Comparison of ENCODE assay signal across 8 cellular contexts in genomic region chr1:45009956-45010854, GRCh38. TPM values are rescaled to one million over a fixed set of nuclear protein-coding genes. Genes with fewer than 3 reads are reported as not detected.
DNase-seq lines count a peak whose midpoint lies in the region; ATAC-seq, FAIRE-seq and TF ChIP-seq lines count a peak whose summit lies in the region.

No MANE protein-coding gene starts in this region.

- H3K9ac ChIP-seq in PC-3 (ENCODE audit: low read length) (peak overlapping the region; percentile 73), HepG2 (ENCODE audit: insufficient read depth, low read depth, low read length) (peak overlapping the region; percentile 79), subcutaneous abdominal adipose tissue (ENCODE audit: low read length in 5 of 5) (peak overlapping the region; percentile 82 to 95 (median 86))

- H3K36me3 ChIP-seq in PC-3 (ENCODE audit: low read depth, low read length): peaks cover 14% of the 10 kb centered on the region
- H3K36me3 ChIP-seq in bronchial epithelial cell (ENCODE audit: control insufficient read depth, insufficient read depth, low read length): peaks cover 39% of the 10 kb centered on the region
- peaks cover 15 to 50% of the 10 kb centered on the region in 2 experiments; a peak in 4 of 5 replicates for H3K36me3 ChIP-seq in HepG2 (replicated peaks in 1 of 2; ENCODE audit: control insufficient read depth in 1 of 2, insufficient read depth in 2 of 2, low read length in 2 of 2)
- H3K36me3 ChIP-seq in subcutaneous abdominal adipose tissue (ENCODE audit: control insufficient read depth in 5 of 5, insufficient read depth in 5 of 5, low read length in 5 of 5): peaks cover 0 to 61% (median 53%) of the 10 kb centered on the region in 5 donors

- DNase-seq in stimulated activated CD4-positive, alpha-beta T cell treated with anti-CD3 and anti-CD28 coated beads, Interleukin-15, amount 100 ng/mL, for 24 hours: peak; percentile 57
- no peak for DNase-seq in stimulated activated CD4-positive, alpha-beta T cell treated with anti-CD3 and anti-CD28 coated beads, Interleukin-2, amount 100 ng/mL, for 48 hours
- DNase-seq in PC-3: peak; percentile 43
- DNase-seq in bronchial epithelial cell (ENCODE audit: low read depth): peak; percentile 38
- no peak for DNase-seq in HepG2 (ENCODE audit: low spot score)

- H2AFZ ChIP-seq in PC-3 (ENCODE audit: low read length) (peak overlapping the region; percentile 96), HepG2 (ENCODE audit: low read length) (no peak overlapping the region)

- no peaks in the 10 kb centered on the region for H4K20me1 ChIP-seq in PC-3 (ENCODE audit: low read length)
- no peaks in the 10 kb centered on the region for H4K20me1 ChIP-seq in HepG2 (ENCODE audit: insufficient read depth, low read length)

- H3K4me2 ChIP-seq in PC-3 (ENCODE audit: low read length): peak overlapping the region; percentile 98
- peak overlapping the region; percentile 99 for H3K4me2 ChIP-seq in HepG2 (ENCODE audit: low read depth, low read length)

- ATAC-seq in PC-3 (peak; percentile 23), HepG2 (peak; percentile 19), GM19351 (IDR thresholded peaks at IDR 0.05; ENCODE audit: unreplicated experiment) (no peak), HG03097 (IDR thresholded peaks at IDR 0.05; ENCODE audit: low FRiP score, unreplicated experiment) (no peak)

- no peaks in the 10 kb centered on the region for H3K27me3 ChIP-seq in PC-3 (ENCODE audit: low read length)
- H3K27me3 ChIP-seq in bronchial epithelial cell (ENCODE audit: control insufficient read depth, insufficient read depth, low read length): no peaks in the 10 kb centered on the region
- H3K27me3 ChIP-seq in HepG2 (ENCODE audit: control insufficient read depth in 1 of 2, insufficient read depth in 2 of 2, low read length in 2 of 2): no peaks in the 10 kb centered on the region; a peak in 1 of 5 replicates
- H3K27me3 ChIP-seq in subcutaneous abdominal adipose tissue (ENCODE audit: control insufficient read depth in 5 of 5, insufficient read depth in 4 of 5, low read length in 5 of 5): no peaks in the 10 kb centered on the region

- H3K9me2 ChIP-seq in PC-3 (replicated peaks; ENCODE audit: low read length): no peaks in the 10 kb centered on the region

- H3K9me3 ChIP-seq in PC-3 (ENCODE audit: low read length) (no peaks in the 10 kb centered on the region), HepG2 (ENCODE audit: low read length) (no peaks in the 10 kb centered on the region), subcutaneous abdominal adipose tissue (ENCODE audit: control insufficient read depth in 5 of 5, low read length in 5 of 5) (no peaks in the 10 kb centered on the region)

- peak overlapping the region; percentile 93 for H3K4me3 ChIP-seq in PC-3 (ENCODE audit: low read length)
- peak overlapping the region; percentile 68 for H3K4me3 ChIP-seq in bronchial epithelial cell (ENCODE audit: low read depth, low read length)
- H3K4me3 ChIP-seq in HepG2 (replicated peaks in 1 of 3; ENCODE audit: insufficient read depth in 1 of 3, low read depth in 2 of 3, low read length in 3 of 3): peak overlapping the region; percentile 73 to 95 (median 78)
- peak overlapping the region; percentile 74 to 97 (median 89) for H3K4me3 ChIP-seq in subcutaneous abdominal adipose tissue (ENCODE audit: low read depth in 1 of 5, low read length in 5 of 5)

- TF ChIP-seq RAD21 in HepG2 (CRISPR knock-in tag; IDR thresholded peaks at IDR 0.05): no peak

- H3K27ac ChIP-seq in PC-3 (ENCODE audit: low read length): no peak overlapping the region
- peak overlapping the region; percentile 85 for H3K27ac ChIP-seq in HepG2 (ENCODE audit: extremely low read length, insufficient read depth, low read length)
- peak overlapping the region; percentile 54 for H3K27ac ChIP-seq in subcutaneous abdominal adipose tissue (ENCODE audit: low read depth, low read length)

- H3K4me1 ChIP-seq in PC-3 (ENCODE audit: insufficient read depth, low read length) (peaks cover 22% of the 10 kb centered on the region), HepG2 (ENCODE audit: insufficient read depth, low read length) (peaks cover 32% of the 10 kb centered on the region), subcutaneous abdominal adipose tissue (ENCODE audit: control insufficient read depth in 5 of 5, insufficient read depth in 5 of 5, low read length in 5 of 5) (peaks cover 11 to 59% (median 51%) of the 10 kb centered on the region in 5 donors)

- intact Hi-C loops in PC-3 (cut with micrococcal nuclease): loop anchor here (2.0 to 5.0 kb wide), 3 partner anchors 83 to 401 kb away; no protein-coding TSS in a partner anchor
- intact Hi-C loops in HepG2 (cut with micrococcal nuclease; ENCODE audit: unreplicated experiment): loop anchor here (5.0 kb wide), 2 partner anchors 173 to 222 kb away; no protein-coding TSS in a partner anchor

- H3K79me2 ChIP-seq in PC-3 (ENCODE audit: low read length): peaks cover 27% of the 10 kb centered on the region
- peaks cover 26% of the 10 kb centered on the region for H3K79me2 ChIP-seq in HepG2 (ENCODE audit: insufficient read depth, low read length)

- TF ChIP-seq EP300 in HepG2 (IDR thresholded peaks at IDR 0.05; ENCODE audit: low read depth in 2 of 2, low read length in 2 of 2) (no peak), HepG2 (CRISPR knock-in tag; IDR thresholded peaks at IDR 0.05; ENCODE audit: borderline replicate concordance) (no peak)

- TF ChIP-seq CTCF in PC-3 (conservative IDR thresholded peaks at IDR 0.05; ENCODE audit: low read depth, low read length) (no peak), bronchial epithelial cell (IDR thresholded peaks at IDR 0.05; ENCODE audit: insufficient read depth, low read length, severe bottlenecking) (peak; percentile 2), HepG2 (CRISPR knock-in tag; IDR thresholded peaks at IDR 0.05) (0 out of 2 replicates have a peak, but pooled peaks have one; percentile 7)

- WGBS in HepG2 (ENCODE audit: low lambda C conversion rate): 82% methylated on average over 11 of the region's 41 CpGs

- no peaks in the 10 kb centered on the region for H3F3A ChIP-seq in PC-3 (ENCODE audit: low read length, unreplicated experiment)

- POLR2A ChIA-PET in PC-3 (lab: Charles Lee; ENCODE audit: unreplicated experiment): interaction anchor here (0.6 to 1.1 kb wide), 3 partner anchors 23 to 293 kb away, joined by 3 to 23 read pairs (median 6); no protein-coding TSS in a partner anchor
- POLR2A ChIA-PET in HepG2 (lab: Yijun Ruan, JAX): interaction anchor here (0.6 to 10.4 kb wide), 17 partner anchors 7 to 511 kb away, joined by 3 to 231 read pairs (median 8); partner anchors contain the start of genes BTBD19, DYNLT4, EIF2B3 and MUTYH

- FAIRE-seq in bronchial epithelial cell (lab: Jason Lieb, UNC) (no peak), HepG2 (lab: Jason Lieb, UNC) (no peak)

- CTCF ChIA-PET in PC-3 (lab: Charles Lee) (interaction anchor here (0.5 to 3.2 kb wide), 4 partner anchors 40 to 300 kb away, joined by 3 to 28 read pairs (median 4); no protein-coding TSS in a partner anchor), HepG2 (lab: Yijun Ruan, JAX; ENCODE audit: low intra/inter-chr PET ratio, low total read pairs) (no interaction called here)

- BruUV-seq in PC-3 (replicated peaks; lab: Mats Ljungman, UMichigan) (TSS peak; percentile 44), HepG2 (replicated peaks; lab: Mats Ljungman, UMichigan) (TSS peak; percentile 41)

- no peak for TF ChIP-seq POLR2A in HepG2 (IDR thresholded peaks at IDR 0.05; ENCODE audit: insufficient read depth in 1 of 2, low read depth in 2 of 2, low read length in 2 of 2)

- in situ Hi-C loops in HepG2 (cut with HindIII; ENCODE audit: extremely low pct_ligation_motif_present, low pct_unique_long_range_greater_than_20kb): loop anchor here (5.0 to 25.0 kb wide), 4 partner anchors 173 to 482 kb away; partner anchors contain the start of genes PTCH2 and TESK2

RNA-seq across cellular contexts. Expression of gene HECTD3, which starts 0.9 kb away (rescaled TPM):
- total RNA-seq in PC-3 (2014; rRNA removed) (25.3 and 32.8 TPM in 2 replicates), bronchial epithelial cell (12.1 and 16.8 TPM in 2 replicates), HepG2 (2016; rRNA removed; fragmentation: Illumina TruSeq; extraction: Trizol) (16.2 and 18.6 TPM in 2 replicates)
- total RNA-seq in HepG2 (2016; cell fraction: cytosol; rRNA removed; fragmentation: Illumina TruSeq; extraction: Trizol; ENCODE audit: low read depth): 2.3 and 2.5 TPM in 2 replicates
- 13.8 and 18.5 TPM in 2 replicates for total RNA-seq in HepG2 (2016; cell fraction: insoluble cytoplasmic fraction; rRNA removed; fragmentation: Illumina TruSeq; extraction: Trizol)
- total RNA-seq in HepG2 (2016; cell fraction: membrane; rRNA removed; fragmentation: Illumina TruSeq; extraction: Trizol): 4.6 and 6.4 TPM in 2 replicates
- 14.0 and 15.5 TPM in 2 replicates for total RNA-seq in HepG2 (2016; cell fraction: nucleus; rRNA removed; fragmentation: Illumina TruSeq; extraction: Trizol)
- polyA plus RNA-seq in HepG2 (2011; rRNA removed): 24.5 and 27.1 TPM in 2 replicates
- 19.4 and 21.0 TPM in 2 replicates for polyA plus RNA-seq in HepG2 (2011; cell fraction: cytosol; rRNA removed)
- 86.2 and 90.2 TPM in 2 replicates for polyA plus RNA-seq in HepG2 (2011; cell fraction: nucleus; rRNA removed)
- 11.7 and 15.3 TPM in 2 replicates for polyA plus RNA-seq in HepG2 (2012)
- 1.4 and 1.9 TPM in 2 replicates for polyA plus RNA-seq in HepG2 (2016; cell fraction: cytosol; fragmentation: Illumina TruSeq; extraction: Trizol; ENCODE audit: low read depth)
- polyA plus RNA-seq in HepG2 (2016; cell fraction: insoluble cytoplasmic fraction; fragmentation: Illumina TruSeq; extraction: Trizol; ENCODE audit: low read depth): 17.1 and 21.5 TPM in 2 replicates
- polyA plus RNA-seq in HepG2 (2016; cell fraction: membrane; fragmentation: Illumina TruSeq; extraction: Trizol; ENCODE audit: low read depth): 4.6 and 6.1 TPM in 2 replicates
- 38.8 and 41.9 TPM in 2 replicates for polyA plus RNA-seq in HepG2 (2016; cell fraction: nucleus; fragmentation: Illumina TruSeq; extraction: Trizol; ENCODE audit: insufficient read depth, low read depth)
- polyA minus RNA-seq in HepG2 (2011; rRNA and poly(A)+ RNA removed; ENCODE audit: low replicate concordance): 38.1 and 44.2 TPM in 2 replicates
- 13.9 and 14.3 TPM in 2 replicates for polyA minus RNA-seq in HepG2 (2011; cell fraction: cytosol; rRNA and poly(A)+ RNA removed)
- polyA minus RNA-seq in HepG2 (2011; cell fraction: nucleus; rRNA and poly(A)+ RNA removed): 17.5 and 23.1 TPM in 2 replicates

RNA-seq across cellular contexts. Expression of gene UROD, which starts 1.8 kb away (rescaled TPM):
- total RNA-seq in PC-3 (2014; rRNA removed) (167 and 168 TPM in 2 replicates), bronchial epithelial cell (122 and 151 TPM in 2 replicates), HepG2 (2016; rRNA removed; fragmentation: Illumina TruSeq; extraction: Trizol) (171 and 243 TPM in 2 replicates)
- total RNA-seq in HepG2 (2016; cell fraction: cytosol; rRNA removed; fragmentation: Illumina TruSeq; extraction: Trizol; ENCODE audit: low read depth): 52.3 and 57.9 TPM in 2 replicates
- total RNA-seq in HepG2 (2016; cell fraction: insoluble cytoplasmic fraction; rRNA removed; fragmentation: Illumina TruSeq; extraction: Trizol): 176 and 234 TPM in 2 replicates
- 80.0 and 84.0 TPM in 2 replicates for total RNA-seq in HepG2 (2016; cell fraction: membrane; rRNA removed; fragmentation: Illumina TruSeq; extraction: Trizol)
- 104 and 109 TPM in 2 replicates for total RNA-seq in HepG2 (2016; cell fraction: nucleus; rRNA removed; fragmentation: Illumina TruSeq; extraction: Trizol)
- polyA plus RNA-seq in HepG2 (2011; rRNA removed): 162 and 172 TPM in 2 replicates
- 149 and 186 TPM in 2 replicates for polyA plus RNA-seq in HepG2 (2011; cell fraction: cytosol; rRNA removed)
- polyA plus RNA-seq in HepG2 (2011; cell fraction: nucleus; rRNA removed): 221 and 235 TPM in 2 replicates
- polyA plus RNA-seq in HepG2 (2012): 54.1 and 58.6 TPM in 2 replicates
- 54.0 and 55.9 TPM in 2 replicates for polyA plus RNA-seq in HepG2 (2016; cell fraction: cytosol; fragmentation: Illumina TruSeq; extraction: Trizol; ENCODE audit: low read depth)
- 208 and 224 TPM in 2 replicates for polyA plus RNA-seq in HepG2 (2016; cell fraction: insoluble cytoplasmic fraction; fragmentation: Illumina TruSeq; extraction: Trizol; ENCODE audit: low read depth)
- polyA plus RNA-seq in HepG2 (2016; cell fraction: membrane; fragmentation: Illumina TruSeq; extraction: Trizol; ENCODE audit: low read depth): 72.8 and 73.2 TPM in 2 replicates
- 178 and 190 TPM in 2 replicates for polyA plus RNA-seq in HepG2 (2016; cell fraction: nucleus; fragmentation: Illumina TruSeq; extraction: Trizol; ENCODE audit: insufficient read depth, low read depth)
- 175 and 194 TPM in 2 replicates for polyA minus RNA-seq in HepG2 (2011; rRNA and poly(A)+ RNA removed; ENCODE audit: low replicate concordance)
- 36.4 and 37.4 TPM in 2 replicates for polyA minus RNA-seq in HepG2 (2011; cell fraction: cytosol; rRNA and poly(A)+ RNA removed)
- 48.0 and 55.0 TPM in 2 replicates for polyA minus RNA-seq in HepG2 (2011; cell fraction: nucleus; rRNA and poly(A)+ RNA removed)

RNA-seq across cellular contexts. Expression of gene EIF2B3, which starts 23.8 kb away (rescaled TPM):
- total RNA-seq in PC-3 (2014; rRNA removed) (37.1 and 38.9 TPM in 2 replicates), bronchial epithelial cell (16.9 and 23.4 TPM in 2 replicates), HepG2 (2016; rRNA removed; fragmentation: Illumina TruSeq; extraction: Trizol) (41.0 and 62.6 TPM in 2 replicates)
- 9.5 and 10.1 TPM in 2 replicates for total RNA-seq in HepG2 (2016; cell fraction: cytosol; rRNA removed; fragmentation: Illumina TruSeq; extraction: Trizol; ENCODE audit: low read depth)
- total RNA-seq in HepG2 (2016; cell fraction: insoluble cytoplasmic fraction; rRNA removed; fragmentation: Illumina TruSeq; extraction: Trizol): 39.3 and 67.7 TPM in 2 replicates
- total RNA-seq in HepG2 (2016; cell fraction: membrane; rRNA removed; fragmentation: Illumina TruSeq; extraction: Trizol): 13.5 and 13.7 TPM in 2 replicates
- 24.8 and 30.1 TPM in 2 replicates for total RNA-seq in HepG2 (2016; cell fraction: nucleus; rRNA removed; fragmentation: Illumina TruSeq; extraction: Trizol)
- polyA plus RNA-seq in HepG2 (2011; rRNA removed): 17.1 and 20.1 TPM in 2 replicates
- 14.3 and 17.4 TPM in 2 replicates for polyA plus RNA-seq in HepG2 (2011; cell fraction: cytosol; rRNA removed)
- 4.6 and 6.5 TPM in 2 replicates for polyA plus RNA-seq in HepG2 (2011; cell fraction: nucleus; rRNA removed)
- polyA plus RNA-seq in HepG2 (2012): 18.6 and 21.6 TPM in 2 replicates
- polyA plus RNA-seq in HepG2 (2016; cell fraction: cytosol; fragmentation: Illumina TruSeq; extraction: Trizol; ENCODE audit: low read depth): 5.6 and 5.8 TPM in 2 replicates
- 51.1 and 52.1 TPM in 2 replicates for polyA plus RNA-seq in HepG2 (2016; cell fraction: insoluble cytoplasmic fraction; fragmentation: Illumina TruSeq; extraction: Trizol; ENCODE audit: low read depth)
- 6.7 and 6.9 TPM in 2 replicates for polyA plus RNA-seq in HepG2 (2016; cell fraction: membrane; fragmentation: Illumina TruSeq; extraction: Trizol; ENCODE audit: low read depth)
- polyA plus RNA-seq in HepG2 (2016; cell fraction: nucleus; fragmentation: Illumina TruSeq; extraction: Trizol; ENCODE audit: insufficient read depth, low read depth): 14.3 and 17.5 TPM in 2 replicates
- 12.9 and 18.9 TPM in 2 replicates for polyA minus RNA-seq in HepG2 (2011; rRNA and poly(A)+ RNA removed; ENCODE audit: low replicate concordance)
- polyA minus RNA-seq in HepG2 (2011; cell fraction: cytosol; rRNA and poly(A)+ RNA removed): 8.2 and 12.9 TPM in 2 replicates
- 24.9 and 35.5 TPM in 2 replicates for polyA minus RNA-seq in HepG2 (2011; cell fraction: nucleus; rRNA and poly(A)+ RNA removed)

Comparison
In these comparisons a context has a peak if more than half of its experiments do, and no peak if none do; other contexts are left out.
1. DNase-seq: peak in stimulated activated CD4-positive, alpha-beta T cell treated with anti-CD3 and anti-CD28 coated beads, Interleukin-15, amount 100 ng/mL, for 24 hours (single experiment), PC-3 (single experiment) and bronchial epithelial cell (single experiment); none in stimulated activated CD4-positive, alpha-beta T cell treated with anti-CD3 and anti-CD28 coated beads, Interleukin-2, amount 100 ng/mL, for 48 hours (0 of 2) and HepG2 (single experiment).
2. ATAC-seq: peak in PC-3 (single experiment) and HepG2 (single experiment); none in GM19351 (single experiment) and HG03097 (single experiment).
3. Peak in every context shown above with its lines, with median percentiles within 50 percentile points of each other: H3K4me3 ChIP-seq and H3K9ac ChIP-seq.